24 cellular contexts compared by ENCODE assay signal in the genomic region with DNA sequence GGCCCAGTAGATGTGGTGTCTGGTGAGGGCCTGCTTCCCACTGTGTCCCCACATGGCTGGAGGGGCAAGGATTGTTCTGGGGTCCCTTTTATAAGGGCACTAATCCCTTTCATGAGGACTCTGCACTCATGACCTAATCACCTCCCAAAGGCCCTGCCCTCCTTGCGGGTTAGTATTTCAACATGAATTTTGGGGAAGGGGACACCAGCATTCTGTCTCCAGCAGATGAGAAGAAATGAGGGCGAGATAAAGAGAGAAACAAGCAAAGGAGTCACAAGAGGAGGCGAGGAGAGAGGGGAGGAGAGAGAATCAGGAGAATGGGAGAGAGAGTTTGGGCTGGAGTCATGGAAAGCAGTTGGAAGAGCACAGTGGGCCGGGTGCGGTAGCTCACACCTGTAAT.
"Had no signal": no experiment of that assay in that cellular context is flagged by ENCODE, and none has a peak within 500 bp of the region (broad histone marks: within the 10 kb centered on the region; RNA-seq: fewer than 3 reads in every experiment).

No MANE protein-coding gene starts in this region.

- H3K4me3 ChIP-seq: ascending aorta, breast epithelium, gastrocnemius medialis, heart left ventricle, mucosa of descending colon, suprapubic skin had no signal

- H3K27ac Mint-ChIP-seq: activated CD4-positive, alpha-beta T cell treated with anti-CD3 and anti-CD28 coated beads, Interleukin-2, amount 10 ng/mL, durations not matched to agents 7 days and 5 days; activated naive CD4-positive, alpha-beta T cell treated with anti-CD3 and anti-CD28 coated beads for 36 hours; effector memory CD8-positive, alpha-beta T cell; T-helper 1 cell treated with Interleukin-12 subunit alpha and Interleukin-12 subunit beta and Interleukin-4 antibody, amounts not matched to agents 30 μg/mL and 1 μg/mL, for 36 hours had no signal

- H3K4me1 ChIP-seq: ascending aorta, breast epithelium, suprapubic skin had no signal

- H3K4me3 Mint-ChIP-seq: activated CD4-positive, alpha-beta T cell treated with anti-CD3 and anti-CD28 coated beads, Interleukin-2, amount 10 ng/mL, durations not matched to agents 7 days and 5 days; activated naive CD4-positive, alpha-beta T cell treated with anti-CD3 and anti-CD28 coated beads for 36 hours; effector memory CD8-positive, alpha-beta T cell; naive thymus-derived CD8-positive, alpha-beta T cell; T-helper 1 cell treated with Interleukin-12 subunit alpha and Interleukin-12 subunit beta and Interleukin-4 antibody, amounts not matched to agents 30 μg/mL and 1 μg/mL, for 36 hours; type B pancreatic cell had no signal

- FAIRE-seq: TTC549 had no signal

- H3K27me3 ChIP-seq: ascending aorta, breast epithelium, gastrocnemius medialis, suprapubic skin had no signal

- H3K9me3 Mint-ChIP-seq: activated CD4-positive, alpha-beta T cell treated with anti-CD3 and anti-CD28 coated beads, Interleukin-2, amount 10 ng/mL, durations not matched to agents 7 days and 5 days; activated naive CD4-positive, alpha-beta T cell treated with anti-CD3 and anti-CD28 coated beads for 36 hours; effector memory CD8-positive, alpha-beta T cell; naive thymus-derived CD8-positive, alpha-beta T cell; T-helper 1 cell treated with Interleukin-12 subunit alpha and Interleukin-12 subunit beta and Interleukin-4 antibody, amounts not matched to agents 30 μg/mL and 1 μg/mL, for 36 hours; type B pancreatic cell had no signal

- H3K27me3 Mint-ChIP-seq: activated CD4-positive, alpha-beta T cell treated with anti-CD3 and anti-CD28 coated beads, Interleukin-2, amount 10 ng/mL, durations not matched to agents 7 days and 5 days; effector memory CD8-positive, alpha-beta T cell had no signal

- H3K9me3 ChIP-seq: ascending aorta, breast epithelium, gastrocnemius medialis, heart left ventricle, mucosa of descending colon, suprapubic skin had no signal

- DNase-seq: activated CD4-positive, alpha-beta T cell treated with anti-CD3 and anti-CD28 coated beads, Interleukin-2, amount 10 ng/mL, durations not matched to agents 7 days and 5 days; activated naive CD4-positive, alpha-beta T cell treated with anti-CD3 and anti-CD28 coated beads for 36 hours; activated T-cell treated with anti-CD3 and anti-CD28 coated beads for 4 hours; dermis blood vessel endothelial cell; effector memory CD8-positive, alpha-beta T cell; gastrocnemius medialis; heart left ventricle; mammary epithelial cell; naive thymus-derived CD8-positive, alpha-beta T cell; nucleus accumbens; posterior cingulate gyrus; retina; stimulated activated CD4-positive, alpha-beta T cell treated with anti-CD3 and anti-CD28 coated beads, Interleukin-4, amount 100 ng/mL, for 4 hours; stimulated activated CD8-positive, alpha-beta memory T cell treated with anti-CD3 and anti-CD28 coated beads, Interleukin-4, amount 100 ng/mL, for 48 hours; stimulated activated naive CD4-positive, alpha-beta T cell treated with Interleukin-2 at 50 U/mL for 16 hours had no signal

- ATAC-seq: effector memory CD8-positive, alpha-beta T cell; gastrocnemius medialis; heart left ventricle; left lobe of liver; naive thymus-derived CD8-positive, alpha-beta T cell had no signal

- H3K36me3 ChIP-seq: ascending aorta, breast epithelium, gastrocnemius medialis, heart left ventricle, suprapubic skin had no signal

- H3K27ac ChIP-seq: ascending aorta, breast epithelium, epithelial cell of prostate, gastrocnemius medialis, suprapubic skin had no signal

- H3K36me3 Mint-ChIP-seq: naive thymus-derived CD8-positive, alpha-beta T cell; type B pancreatic cell had no signal
